Comparison of ENCODE assay signal across 1 cellular context in genomic region chr9:113387560-113388230, GRCh38.
TF ChIP-seq lines count a peak whose summit lies in the region.

No MANE protein-coding gene starts in this region.

TF ChIP-seq in HepG2, 621 proteins besides CTCF, POLR2A, EP300 and RAD21 (continues in another document):
- TF ChIP-seq NFRKB (IDR thresholded peaks at IDR 0.05) = no peak
- peak; percentile 45; the same call in 1 of the 2 replicates for TF ChIP-seq IRX3 (CRISPR knock-in tag; IDR thresholded peaks at IDR 0.05; ENCODE audit: borderline replicate concordance, low read depth)
- TF ChIP-seq PITX1 (CRISPR knock-in tag; IDR thresholded peaks at IDR 0.05) = peak; percentile 40; the same call in 1 of the 2 replicates
- no peak for TF ChIP-seq ZFAT (CRISPR knock-in tag; conservative IDR thresholded peaks at IDR 0.05)
- TF ChIP-seq, protein P1, sequence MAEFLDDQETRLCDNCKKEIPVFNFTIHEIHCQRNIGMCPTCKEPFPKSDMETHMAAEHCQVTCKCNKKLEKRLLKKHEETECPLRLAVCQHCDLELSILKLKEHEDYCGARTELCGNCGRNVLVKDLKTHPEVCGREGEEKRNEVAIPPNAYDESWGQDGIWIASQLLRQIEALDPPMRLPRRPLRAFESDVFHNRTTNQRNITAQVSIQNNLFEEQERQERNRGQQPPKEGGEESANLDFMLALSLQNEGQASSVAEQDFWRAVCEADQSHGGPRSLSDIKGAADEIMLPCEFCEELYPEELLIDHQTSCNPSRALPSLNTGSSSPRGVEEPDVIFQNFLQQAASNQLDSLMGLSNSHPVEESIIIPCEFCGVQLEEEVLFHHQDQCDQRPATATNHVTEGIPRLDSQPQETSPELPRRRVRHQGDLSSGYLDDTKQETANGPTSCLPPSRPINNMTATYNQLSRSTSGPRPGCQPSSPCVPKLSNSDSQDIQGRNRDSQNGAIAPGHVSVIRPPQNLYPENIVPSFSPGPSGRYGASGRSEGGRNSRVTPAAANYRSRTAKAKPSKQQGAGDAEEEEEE (CRISPR knock-in tag; IDR thresholded peaks at IDR 0.05; ENCODE audit: borderline replicate concordance) = no peak; the same call in 1 of the 2 replicates
- TF ChIP-seq ZNF607 (CRISPR knock-in tag; IDR thresholded peaks at IDR 0.05; ENCODE audit: borderline replicate concordance) = peak; percentile 64
- no peak for TF ChIP-seq ZNF569 (CRISPR knock-in tag; IDR thresholded peaks at IDR 0.05; ENCODE audit: borderline replicate concordance)
- TF ChIP-seq, protein P2, sequence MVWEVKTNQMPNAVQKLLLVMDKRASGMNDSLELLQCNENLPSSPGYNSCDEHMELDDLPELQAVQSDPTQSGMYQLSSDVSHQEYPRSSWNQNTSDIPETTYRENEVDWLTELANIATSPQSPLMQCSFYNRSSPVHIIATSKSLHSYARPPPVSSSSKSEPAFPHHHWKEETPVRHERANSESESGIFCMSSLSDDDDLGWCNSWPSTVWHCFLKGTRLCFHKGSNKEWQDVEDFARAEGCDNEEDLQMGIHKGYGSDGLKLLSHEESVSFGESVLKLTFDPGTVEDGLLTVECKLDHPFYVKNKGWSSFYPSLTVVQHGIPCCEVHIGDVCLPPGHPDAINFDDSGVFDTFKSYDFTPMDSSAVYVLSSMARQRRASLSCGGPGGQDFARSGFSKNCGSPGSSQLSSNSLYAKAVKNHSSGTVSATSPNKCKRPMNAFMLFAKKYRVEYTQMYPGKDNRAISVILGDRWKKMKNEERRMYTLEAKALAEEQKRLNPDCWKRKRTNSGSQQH (CRISPR knock-in tag; IDR thresholded peaks at IDR 0.05; ENCODE audit: low read depth) = peak; percentile 22; the same call in 1 of the 2 replicates
- no peak for TF ChIP-seq TSC22D2 (CRISPR knock-in tag; IDR thresholded peaks at IDR 0.05; ENCODE audit: borderline replicate concordance)
- no peak for TF ChIP-seq HMG20B (CRISPR knock-in tag; conservative IDR thresholded peaks at IDR 0.05)
- TF ChIP-seq, protein P3, sequence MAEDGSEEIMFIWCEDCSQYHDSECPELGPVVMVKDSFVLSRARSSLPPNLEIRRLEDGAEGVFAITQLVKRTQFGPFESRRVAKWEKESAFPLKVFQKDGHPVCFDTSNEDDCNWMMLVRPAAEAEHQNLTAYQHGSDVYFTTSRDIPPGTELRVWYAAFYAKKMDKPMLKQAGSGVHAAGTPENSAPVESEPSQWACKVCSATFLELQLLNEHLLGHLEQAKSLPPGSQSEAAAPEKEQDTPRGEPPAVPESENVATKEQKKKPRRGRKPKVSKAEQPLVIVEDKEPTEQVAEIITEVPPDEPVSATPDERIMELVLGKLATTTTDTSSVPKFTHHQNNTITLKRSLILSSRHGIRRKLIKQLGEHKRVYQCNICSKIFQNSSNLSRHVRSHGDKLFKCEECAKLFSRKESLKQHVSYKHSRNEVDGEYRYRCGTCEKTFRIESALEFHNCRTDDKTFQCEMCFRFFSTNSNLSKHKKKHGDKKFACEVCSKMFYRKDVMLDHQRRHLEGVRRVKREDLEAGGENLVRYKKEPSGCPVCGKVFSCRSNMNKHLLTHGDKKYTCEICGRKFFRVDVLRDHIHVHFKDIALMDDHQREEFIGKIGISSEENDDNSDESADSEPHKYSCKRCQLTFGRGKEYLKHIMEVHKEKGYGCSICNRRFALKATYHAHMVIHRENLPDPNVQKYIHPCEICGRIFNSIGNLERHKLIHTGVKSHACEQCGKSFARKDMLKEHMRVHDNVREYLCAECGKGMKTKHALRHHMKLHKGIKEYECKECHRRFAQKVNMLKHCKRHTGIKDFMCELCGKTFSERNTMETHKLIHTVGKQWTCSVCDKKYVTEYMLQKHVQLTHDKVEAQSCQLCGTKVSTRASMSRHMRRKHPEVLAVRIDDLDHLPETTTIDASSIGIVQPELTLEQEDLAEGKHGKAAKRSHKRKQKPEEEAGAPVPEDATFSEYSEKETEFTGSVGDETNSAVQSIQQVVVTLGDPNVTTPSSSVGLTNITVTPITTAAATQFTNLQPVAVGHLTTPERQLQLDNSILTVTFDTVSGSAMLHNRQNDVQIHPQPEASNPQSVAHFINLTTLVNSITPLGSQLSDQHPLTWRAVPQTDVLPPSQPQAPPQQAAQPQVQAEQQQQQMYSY (CRISPR knock-in tag; IDR thresholded peaks at IDR 0.05) = no peak
- TF ChIP-seq MYPOP (CRISPR knock-in tag; IDR thresholded peaks at IDR 0.05) = peak; percentile 54; the same call in 1 of the 2 replicates
- TF ChIP-seq JDP2 (CRISPR knock-in tag; IDR thresholded peaks at IDR 0.05; ENCODE audit: borderline replicate concordance) = no peak
- no peak for TF ChIP-seq ZNF446 (CRISPR knock-in tag; IDR thresholded peaks at IDR 0.05)
- TF ChIP-seq PAXIP1 (CRISPR knock-in tag; conservative IDR thresholded peaks at IDR 0.05) = peak; percentile 99
- TF ChIP-seq JUNB (CRISPR knock-in tag; IDR thresholded peaks at IDR 0.05; ENCODE audit: borderline replicate concordance) = no peak
- peak; percentile 89; the same call in 1 of the 2 replicates for TF ChIP-seq NCOR1 (IDR thresholded peaks at IDR 0.05; ENCODE audit: borderline replicate concordance, low read length)
- TF ChIP-seq ZFP36L2 (CRISPR knock-in tag; IDR thresholded peaks at IDR 0.05) = no peak
- no peak for TF ChIP-seq ZNF572 (CRISPR knock-in tag; IDR thresholded peaks at IDR 0.05)
- peak; percentile 45; the same call in 1 of the 2 replicates for TF ChIP-seq KDM2A (CRISPR knock-in tag; IDR thresholded peaks at IDR 0.05; ENCODE audit: borderline replicate concordance, low read depth)
- no peak for TF ChIP-seq CENPT (CRISPR knock-in tag; IDR thresholded peaks at IDR 0.05; ENCODE audit: low read depth)
- TF ChIP-seq MTA1 (CRISPR knock-in tag; IDR thresholded peaks at IDR 0.05; ENCODE audit: borderline replicate concordance) = peak; percentile 90; the same call in 1 of the 2 replicates
- TF ChIP-seq, protein P4, sequence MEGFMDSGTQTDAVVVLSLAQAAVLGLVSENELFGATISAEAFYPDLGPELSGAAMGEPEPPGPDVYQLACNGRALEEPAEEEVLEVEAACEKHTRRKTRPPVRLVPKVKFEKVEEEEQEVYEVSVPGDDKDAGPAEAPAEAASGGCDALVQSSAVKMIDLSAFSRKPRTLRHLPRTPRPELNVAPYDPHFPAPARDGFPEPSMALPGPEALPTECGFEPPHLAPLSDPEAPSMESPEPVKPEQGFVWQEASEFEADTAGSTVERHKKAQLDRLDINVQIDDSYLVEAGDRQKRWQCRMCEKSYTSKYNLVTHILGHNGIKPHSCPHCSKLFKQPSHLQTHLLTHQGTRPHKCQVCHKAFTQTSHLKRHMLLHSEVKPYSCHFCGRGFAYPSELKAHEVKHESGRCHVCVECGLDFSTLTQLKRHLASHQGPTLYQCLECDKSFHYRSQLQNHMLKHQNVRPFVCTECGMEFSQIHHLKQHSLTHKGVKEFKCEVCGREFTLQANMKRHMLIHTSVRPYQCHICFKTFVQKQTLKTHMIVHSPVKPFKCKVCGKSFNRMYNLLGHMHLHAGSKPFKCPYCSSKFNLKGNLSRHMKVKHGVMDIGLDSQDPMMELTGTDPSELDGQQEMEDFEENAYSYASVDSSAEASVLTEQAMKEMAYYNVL (CRISPR knock-in tag; IDR thresholded peaks at IDR 0.05; ENCODE audit: borderline replicate concordance) = peak; percentile 88; the same call in 1 of the 2 replicates
- TF ChIP-seq ZNF350 (CRISPR knock-in tag; IDR thresholded peaks at IDR 0.05; ENCODE audit: borderline replicate concordance, low read depth) = peak; percentile 47; the same call in 1 of the 2 replicates
- TF ChIP-seq PAF1 (CRISPR knock-in tag; IDR thresholded peaks at IDR 0.05) = no peak
- TF ChIP-seq KAT7 (CRISPR knock-in tag; IDR thresholded peaks at IDR 0.05; ENCODE audit: borderline replicate concordance) = no peak
- no peak for TF ChIP-seq TBP (CRISPR knock-in tag; IDR thresholded peaks at IDR 0.05)
- TF ChIP-seq, protein P5, sequence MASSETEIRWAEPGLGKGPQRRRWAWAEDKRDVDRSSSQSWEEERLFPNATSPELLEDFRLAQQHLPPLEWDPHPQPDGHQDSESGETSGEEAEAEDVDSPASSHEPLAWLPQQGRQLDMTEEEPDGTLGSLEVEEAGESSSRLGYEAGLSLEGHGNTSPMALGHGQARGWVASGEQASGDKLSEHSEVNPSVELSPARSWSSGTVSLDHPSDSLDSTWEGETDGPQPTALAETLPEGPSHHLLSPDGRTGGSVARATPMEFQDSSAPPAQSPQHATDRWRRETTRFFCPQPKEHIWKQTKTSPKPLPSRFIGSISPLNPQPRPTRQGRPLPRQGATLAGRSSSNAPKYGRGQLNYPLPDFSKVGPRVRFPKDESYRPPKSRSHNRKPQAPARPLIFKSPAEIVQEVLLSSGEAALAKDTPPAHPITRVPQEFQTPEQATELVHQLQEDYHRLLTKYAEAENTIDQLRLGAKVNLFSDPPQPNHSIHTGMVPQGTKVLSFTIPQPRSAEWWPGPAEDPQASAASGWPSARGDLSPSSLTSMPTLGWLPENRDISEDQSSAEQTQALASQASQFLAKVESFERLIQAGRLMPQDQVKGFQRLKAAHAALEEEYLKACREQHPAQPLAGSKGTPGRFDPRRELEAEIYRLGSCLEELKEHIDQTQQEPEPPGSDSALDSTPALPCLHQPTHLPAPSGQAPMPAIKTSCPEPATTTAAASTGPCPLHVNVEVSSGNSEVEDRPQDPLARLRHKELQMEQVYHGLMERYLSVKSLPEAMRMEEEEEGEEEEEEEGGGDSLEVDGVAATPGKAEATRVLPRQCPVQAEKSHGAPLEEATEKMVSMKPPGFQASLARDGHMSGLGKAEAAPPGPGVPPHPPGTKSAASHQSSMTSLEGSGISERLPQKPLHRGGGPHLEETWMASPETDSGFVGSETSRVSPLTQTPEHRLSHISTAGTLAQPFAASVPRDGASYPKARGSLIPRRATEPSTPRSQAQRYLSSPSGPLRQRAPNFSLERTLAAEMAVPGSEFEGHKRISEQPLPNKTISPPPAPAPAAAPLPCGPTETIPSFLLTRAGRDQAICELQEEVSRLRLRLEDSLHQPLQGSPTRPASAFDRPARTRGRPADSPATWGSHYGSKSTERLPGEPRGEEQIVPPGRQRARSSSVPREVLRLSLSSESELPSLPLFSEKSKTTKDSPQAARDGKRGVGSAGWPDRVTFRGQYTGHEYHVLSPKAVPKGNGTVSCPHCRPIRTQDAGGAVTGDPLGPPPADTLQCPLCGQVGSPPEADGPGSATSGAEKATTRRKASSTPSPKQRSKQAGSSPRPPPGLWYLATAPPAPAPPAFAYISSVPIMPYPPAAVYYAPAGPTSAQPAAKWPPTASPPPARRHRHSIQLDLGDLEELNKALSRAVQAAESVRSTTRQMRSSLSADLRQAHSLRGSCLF (CRISPR knock-in tag; IDR thresholded peaks at IDR 0.05; ENCODE audit: borderline replicate concordance) = no peak
- no peak for TF ChIP-seq ZNF790 (CRISPR knock-in tag; IDR thresholded peaks at IDR 0.05; ENCODE audit: borderline replicate concordance)
- TF ChIP-seq ZBTB21 (CRISPR knock-in tag; IDR thresholded peaks at IDR 0.05) = no peak
- peak; percentile 37; the same call in 1 of the 2 replicates for TF ChIP-seq TFAP4 (IDR thresholded peaks at IDR 0.05; ENCODE audit: borderline replicate concordance, low read depth)
- peak; percentile 64; the same call in 1 of the 3 replicates for TF ChIP-seq MXI1 (IDR thresholded peaks at IDR 0.05; ENCODE audit: borderline replicate concordance, low read depth, low read length)
- peak; percentile 53; the same call in 1 of the 2 replicates for TF ChIP-seq AHR (CRISPR knock-in tag; IDR thresholded peaks at IDR 0.05)
- peak; percentile 67; the same call in 1 of the 2 replicates for TF ChIP-seq ZBTB43 (CRISPR knock-in tag; conservative IDR thresholded peaks at IDR 0.05)
- TF ChIP-seq GATA4 (IDR thresholded peaks at IDR 0.05; ENCODE audit: borderline replicate concordance, low read depth) = no peak
- TF ChIP-seq HMGA1 (CRISPR knock-in tag; conservative IDR thresholded peaks at IDR 0.05) = no peak
